In genomic region chr9:19378154-19378553, GRCh38 we compare ENCODE assay signal across 9 cellular contexts. TPM values are rescaled to one million over a fixed set of nuclear protein-coding genes. Genes with fewer than 3 reads are reported as not detected.
A peak's percentile ranks its signal among the peaks of the same experiment; 100 is the strongest.
DNase-seq lines count a peak whose midpoint lies in the region; ATAC-seq, FAIRE-seq and TF ChIP-seq lines count a peak whose summit lies in the region.
"Had no signal": no experiment of that assay in that cellular context is flagged by ENCODE, and none has a peak within 500 bp of the region (broad histone marks: within the 10 kb centered on the region; RNA-seq: fewer than 3 reads in every experiment).

No MANE protein-coding gene starts in this region.

- FAIRE-seq in astrocyte (lab: Jason Lieb, UNC) = no peak

- intact Hi-C loops in HCT116 (cut with micrococcal nuclease) = no loop called here

- H3K4me3 ChIP-seq in AG04450 (ENCODE audit: low read depth, low read length) (peak overlapping the region; percentile 91), HCT116 (replicated peaks in 1 of 2; ENCODE audit: low read depth in 1 of 2, low read length in 2 of 2) (peak overlapping the region; percentile 4 to 91), astrocyte (ENCODE audit: insufficient read depth, low read depth, low read length) (peak overlapping the region; percentile 98), mesodermal cell (ENCODE audit: extremely low read depth, insufficient read depth, low read length, poor library complexity, severe bottlenecking) (peak overlapping the region; percentile 82)

- TF ChIP-seq RAD21 in HCT116 (IDR thresholded peaks at IDR 0.05; ENCODE audit: low read depth) = no peak

- no peaks in the 10 kb centered on the region for H3K9me3 Mint-ChIP-seq in astrocyte (ENCODE audit: unreplicated experiment)

- ATAC-seq in HCT116 = no peak
- ATAC-seq in GM21526 (IDR thresholded peaks at IDR 0.05; ENCODE audit: low FRiP score, unreplicated experiment) = no peak

- H3K27ac ChIP-seq in AG04450 (ENCODE audit: low read depth, low read length) (no peak overlapping the region), HCT116 (ENCODE audit: low read depth, low read length) (peak overlapping the region; percentile 86; the same call in 1 of the 2 replicates), astrocyte (ENCODE audit: low read depth, low read length) (no peak overlapping the region), mesodermal cell (ENCODE audit: low read depth, low read length, severe bottlenecking) (peak overlapping the region; percentile 43)

- peak overlapping the region; percentile 99 for H3K4me3 Mint-ChIP-seq in astrocyte (ENCODE audit: unreplicated experiment)

- H3K79me2 ChIP-seq in HCT116 (ENCODE audit: insufficient read depth, low read length) (peaks cover 44% of the 10 kb centered on the region), astrocyte (ENCODE audit: insufficient read depth, low read length) (peaks cover 34% of the 10 kb centered on the region)

- H4K20me1 ChIP-seq in HCT116 (ENCODE audit: insufficient read depth) (peaks cover 24% of the 10 kb centered on the region), astrocyte (ENCODE audit: insufficient read depth, low read length) (peaks cover 52% of the 10 kb centered on the region)

- POLR2A ChIA-PET in AG04450 (lab: Yijun Ruan, JAX) (no interaction called here), HCT116 (lab: Charles Lee) (no interaction called here)

- H3K27me3 Mint-ChIP-seq in astrocyte (ENCODE audit: low read depth, unreplicated experiment) = no peaks in the 10 kb centered on the region

- H3K36me3 ChIP-seq in HCT116 (ENCODE audit: control insufficient read depth in 1 of 2, insufficient read depth in 2 of 2, low read length in 2 of 2) (peaks cover 48 to 58% of the 10 kb centered on the region in 2 experiments), astrocyte (ENCODE audit: insufficient read depth, low read length) (peaks cover 52% of the 10 kb centered on the region), mesodermal cell (ENCODE audit: control insufficient read depth, insufficient read depth, low read length) (peaks cover 56% of the 10 kb centered on the region)

- H2AFZ ChIP-seq in HCT116 (ENCODE audit: low read depth, low read length, poor library complexity, severe bottlenecking) (no peak overlapping the region), astrocyte (ENCODE audit: low read depth, low read length) (no peak overlapping the region)

- H3K27ac Mint-ChIP-seq in astrocyte (ENCODE audit: unreplicated experiment) = peak overlapping the region; percentile 89

- BruUV-seq in HCT116 (replicated peaks; lab: Mats Ljungman, UMichigan) = no TSS peak

- RAD21 ChIA-PET in HCT116 (lab: Charles Lee; ENCODE audit: low non-redundant PET in 1 of 2, low total read pairs in 2 of 2, uncharacterized antibody in 2 of 2, unreplicated experiment in 2 of 2) = no interaction called here

- no peaks in the 10 kb centered on the region for H3K9me3 ChIP-seq in AG04450 (ENCODE audit: control insufficient read depth, insufficient read depth, low read length)
- H3K9me3 ChIP-seq in HCT116 (ENCODE audit: control insufficient read depth in 1 of 2, insufficient read depth in 1 of 2, low read depth in 1 of 2, low read length in 2 of 2) = no peaks in the 10 kb centered on the region
- no peaks in the 10 kb centered on the region for H3K9me3 ChIP-seq in astrocyte (ENCODE audit: insufficient read depth, low read depth, low read length)
- no peaks in the 10 kb centered on the region for H3K9me3 ChIP-seq in mesodermal cell (ENCODE audit: control insufficient read depth, low read length)

- peaks cover 30% of the 10 kb centered on the region for H3K36me3 Mint-ChIP-seq in astrocyte (ENCODE audit: low read depth, unreplicated experiment)

- DNase-seq in AG04450 (ENCODE audit: low read depth, low spot score) (no peak), HCT116 (ENCODE audit: low read depth, low spot score) (no peak), astrocyte (ENCODE audit: low read depth) (no peak), NCI-H1436 (lab: John Stamatoyannopoulos, UW) (no peak), nucleus accumbens (lab: John Stamatoyannopoulos, UW) (no peak)
- DNase-seq in activated CD4-positive, alpha-beta T cell treated with anti-CD3 and anti-CD28 coated beads, Interleukin-2, amount 50 U/mL, for 1 hour = no peak
- DNase-seq: SHP77 treated with DMSO at 0.1 percent for 48 hours had no signal

- H3K27me3 ChIP-seq in AG04450 (ENCODE audit: control insufficient read depth, insufficient read depth, low read length) = no peaks in the 10 kb centered on the region
- H3K27me3 ChIP-seq in HCT116 (ENCODE audit: insufficient read depth, low read length) = no peaks in the 10 kb centered on the region
- H3K27me3 ChIP-seq in astrocyte (ENCODE audit: insufficient read depth, low read length) = no peaks in the 10 kb centered on the region

- peaks cover 9 to 18% of the 10 kb centered on the region in 2 experiments for H3K4me1 ChIP-seq in HCT116 (ENCODE audit: control insufficient read depth in 1 of 2, insufficient read depth in 2 of 2, low read length in 2 of 2)
- H3K4me1 ChIP-seq in astrocyte (ENCODE audit: insufficient read depth, low read length) = peaks cover 14% of the 10 kb centered on the region
- peaks cover 10% of the 10 kb centered on the region for H3K4me1 ChIP-seq in mesodermal cell (ENCODE audit: control insufficient read depth, insufficient read depth, low read length, poor library complexity, severe bottlenecking)

- CTCF ChIA-PET in AG04450 (lab: Charles Lee) = interaction anchor here (1.0 to 3.3 kb wide), 2 partner anchors 79 to 87 kb away, joined by 7 to 16 read pairs; no protein-coding TSS in a partner anchor
- CTCF ChIA-PET in HCT116 (lab: Charles Lee) = no interaction called here

- TF ChIP-seq POLR2A in HCT116 (IDR thresholded peaks at IDR 0.05; ENCODE audit: borderline replicate concordance, extremely low read depth, insufficient read depth, insufficient read length) = no peak

- peak overlapping the region; percentile 83 for H3K4me2 ChIP-seq in HCT116 (ENCODE audit: low read length)
- H3K4me2 ChIP-seq in astrocyte (ENCODE audit: low read length) = peak overlapping the region; percentile 90

- H3K9ac ChIP-seq in HCT116 (ENCODE audit: low read length) (peak overlapping the region; percentile 88), astrocyte (ENCODE audit: low read length) (peak overlapping the region; percentile 97)

- 100% methylated on average over 1 of the region's 5 CpGs; no CpG with 5 or more reads in 1 of the 2 experiments for WGBS in mesodermal cell (ENCODE audit: insufficient coverage in 2 of 2), 2 experiments

- TF ChIP-seq CTCF in AG04450 (IDR thresholded peaks at IDR 0.05; ENCODE audit: low read depth, low read length) = no peak
- no peak for TF ChIP-seq CTCF in HCT116 (IDR thresholded peaks at IDR 0.05 in 2 of 3, conservative IDR thresholded peaks at IDR 0.05 in 1 of 3; ENCODE audit: borderline replicate concordance in 1 of 3, insufficient read depth in 1 of 3, low read depth in 2 of 3, low read length in 2 of 3)
- no peak for TF ChIP-seq CTCF in astrocyte (IDR thresholded peaks at IDR 0.05; ENCODE audit: insufficient read depth, low read depth, low read length)

- H3K4me1 Mint-ChIP-seq in astrocyte (ENCODE audit: low read depth, unreplicated experiment) = peaks cover 26% of the 10 kb centered on the region

- H3K9me2 ChIP-seq in HCT116 (ENCODE audit: insufficient read depth) = no peaks in the 10 kb centered on the region

TF ChIP-seq in HCT116, 20 proteins besides CTCF, POLR2A, EP300 and RAD21 (continues in another document):
- no peak for TF ChIP-seq EZH2 (IDR thresholded peaks at IDR 0.05)
- TF ChIP-seq YY1 (IDR thresholded peaks at IDR 0.05; ENCODE audit: extremely low read depth, insufficient replicate concordance, low read depth, low read length) = no peak
- TF ChIP-seq ELF1 (IDR thresholded peaks at IDR 0.05; ENCODE audit: borderline replicate concordance, low read depth) = no peak
- TF ChIP-seq ZFX (IDR thresholded peaks at IDR 0.05) = no peak
- TF ChIP-seq TCF7L2 (IDR thresholded peaks at IDR 0.05; ENCODE audit: borderline replicate concordance, extremely low read depth, insufficient read depth, insufficient read length) = no peak
- TF ChIP-seq SIN3A (IDR thresholded peaks at IDR 0.05; ENCODE audit: low read depth) = no peak
- TF ChIP-seq CEBPB (IDR thresholded peaks at IDR 0.05; ENCODE audit: low read depth) = no peak
- TF ChIP-seq CBX3 (IDR thresholded peaks at IDR 0.05; ENCODE audit: low read depth) = no peak
- no peak for TF ChIP-seq JUND (IDR thresholded peaks at IDR 0.05)
- TF ChIP-seq FOSL1 (IDR thresholded peaks at IDR 0.05; ENCODE audit: low read depth) = no peak
- no peak for TF ChIP-seq EZH2phosphoT487 (IDR thresholded peaks at IDR 0.05; ENCODE audit: borderline replicate concordance)
- TF ChIP-seq SRF (IDR thresholded peaks at IDR 0.05; ENCODE audit: low read depth) = no peak
- no peak for TF ChIP-seq ZNF274 (IDR thresholded peaks at IDR 0.05; ENCODE audit: low read depth, low read length)

RNA-seq across cellular contexts. Expression of gene RPS6, which starts 1.9 kb away (rescaled TPM):
- polyA plus RNA-seq in AG04450 (2011; rRNA removed) = 3,064 and 3,310 TPM in 2 replicates
- 623 and 670 TPM in 2 replicates for polyA minus RNA-seq in AG04450 (2011; rRNA and poly(A)+ RNA removed)
- total RNA-seq in HCT116 (2021; ENCODE audit: unreplicated experiment) (2,712 TPM), astrocyte (1,222 and 1,430 TPM in 2 replicates)
- 2,611 and 2,853 TPM in 2 replicates for polyA plus RNA-seq in HCT116 (2012)
- 1,816 TPM for polyA plus RNA-seq in mesodermal cell (2013, experiment 1 of 2)
- 1,907 TPM for polyA plus RNA-seq in mesodermal cell (2013, experiment 2 of 2)

RNA-seq across cellular contexts. Expression of gene ACER2, which starts 30.7 kb away (rescaled TPM):
- polyA plus RNA-seq in AG04450 (2011; rRNA removed) = 1.6 and 2.3 TPM in 2 replicates
- 5.1 and 8.1 TPM in 2 replicates for polyA minus RNA-seq in AG04450 (2011; rRNA and poly(A)+ RNA removed)
- total RNA-seq in HCT116 (2021; ENCODE audit: unreplicated experiment) (4.3 TPM), astrocyte (6.0 and 7.4 TPM in 2 replicates)
- polyA plus RNA-seq in HCT116 (2012) = 1.2 and 1.4 TPM in 2 replicates
- 6.6 TPM for polyA plus RNA-seq in mesodermal cell (2013, experiment 1 of 2)
- polyA plus RNA-seq in mesodermal cell (2013, experiment 2 of 2) = 6.0 TPM

Comparison
In these comparisons a context has a peak if more than half of its experiments do, and no peak if none do; other contexts are left out.
1. H3K27ac ChIP-seq: peak in HCT116 (single experiment) and mesodermal cell (single experiment); none in AG04450 (single experiment) and astrocyte (single experiment).
2. H3K4me3 ChIP-seq: peak in every context shown above with its lines; median percentile 98 in astrocyte; 91 in AG04450; 82 in mesodermal cell; 48 in HCT116.